ENCODE assay signal across 8 cellular contexts in genomic region chr4:165355900-165356300, GRCh38. TPM values are rescaled to one million over a fixed set of nuclear protein-coding genes. Genes with fewer than 3 reads are reported as not detected.
DNase-seq lines count a peak whose midpoint lies in the region; ATAC-seq, FAIRE-seq and TF ChIP-seq lines count a peak whose summit lies in the region.

No MANE protein-coding gene starts in this region.

- H3K27ac ChIP-seq in aorta (ENCODE audit: low read depth in 1 of 2, low read length in 2 of 2) = no peak overlapping the region
- H3K27ac ChIP-seq in WERI-Rb-1 = no peak overlapping the region

- H3K4me3 ChIP-seq in aorta (ENCODE audit: low read length in 2 of 2) (no peak overlapping the region), WERI-Rb-1 (ENCODE audit: low read depth, low read length) (no peak overlapping the region)

- no peaks in the 10 kb centered on the region for H3K36me3 Mint-ChIP-seq in activated naive CD8-positive, alpha-beta T cell treated with anti-CD3 and anti-CD28 coated beads, Interleukin-2, amount 50 U/mL, for 24 hours (ENCODE audit: low read depth)

- intact Hi-C loops in aorta (cut with DNase I) = loop anchor here (2.0 kb wide), 2 partner anchors 107 to 109 kb away; no protein-coding TSS in a partner anchor

- DNase-seq in COLO829 (ENCODE audit: low spot score) (peak; percentile 55), GM19239 (ENCODE audit: insufficient read length, low spot score) (no peak), NCI-H1417 (lab: John Stamatoyannopoulos, UW) (peak; percentile 40 to 83 (median 60)), hepatic stellate cell (ENCODE audit: low spot score) (peak; percentile 4), aorta (no peak), WERI-Rb-1 (no peak)
- DNase-seq in activated naive CD8-positive, alpha-beta T cell treated with anti-CD3 and anti-CD28 coated beads, Interleukin-2, amount 50 U/mL, for 24 hours = peak; percentile 22

- peak; percentile 37 for FAIRE-seq in GM19239 (lab: Jason Lieb, UNC)

- H3K4me3 Mint-ChIP-seq in activated naive CD8-positive, alpha-beta T cell treated with anti-CD3 and anti-CD28 coated beads, Interleukin-2, amount 50 U/mL, for 24 hours = no peak overlapping the region

- 2 to 4% methylated on average over 2 of the region's 2 CpGs for WGBS in aorta, 2 donors

- no peak overlapping the region for H3K27ac Mint-ChIP-seq in activated naive CD8-positive, alpha-beta T cell treated with anti-CD3 and anti-CD28 coated beads, Interleukin-2, amount 50 U/mL, for 24 hours

- H3K9me3 ChIP-seq in aorta (ENCODE audit: control insufficient read depth, low read length) (no peaks in the 10 kb centered on the region), WERI-Rb-1 (ENCODE audit: severe bottlenecking) (peaks cover 6% of the 10 kb centered on the region)

- TF ChIP-seq CTCF in WERI-Rb-1 (IDR thresholded peaks at IDR 0.05; ENCODE audit: low read depth, low read length) = no peak

- no peaks in the 10 kb centered on the region for H3K4me1 Mint-ChIP-seq in activated naive CD8-positive, alpha-beta T cell treated with anti-CD3 and anti-CD28 coated beads, Interleukin-2, amount 50 U/mL, for 24 hours

- H3K27me3 ChIP-seq in aorta (ENCODE audit: control insufficient read depth in 1 of 2, insufficient read depth in 2 of 2, low read length in 1 of 2) (no peaks in the 10 kb centered on the region), WERI-Rb-1 (ENCODE audit: insufficient read depth, low read depth, severe bottlenecking) (no peaks in the 10 kb centered on the region)

- no peaks in the 10 kb centered on the region for H3K9me3 Mint-ChIP-seq in activated naive CD8-positive, alpha-beta T cell treated with anti-CD3 and anti-CD28 coated beads, Interleukin-2, amount 50 U/mL, for 24 hours

- ATAC-seq in activated naive CD8-positive, alpha-beta T cell treated with anti-CD3 and anti-CD28 coated beads, Interleukin-2, amount 50 U/mL, for 24 hours = no peak
- ATAC-seq in aorta (ENCODE audit: low FRiP score) (peak; percentile 57), GM21576 (IDR thresholded peaks at IDR 0.05; ENCODE audit: unreplicated experiment) (no peak)

- H3K36me3 ChIP-seq in aorta (ENCODE audit: control insufficient read depth in 1 of 2, insufficient read depth in 2 of 2, low read length in 1 of 2) = no peaks in the 10 kb centered on the region
- no peaks in the 10 kb centered on the region for H3K36me3 ChIP-seq in WERI-Rb-1

- H3K4me1 ChIP-seq in aorta (ENCODE audit: control insufficient read depth in 1 of 2, insufficient read depth in 2 of 2, low read length in 2 of 2) = no peaks in the 10 kb centered on the region

- H3K27me3 Mint-ChIP-seq in activated naive CD8-positive, alpha-beta T cell treated with anti-CD3 and anti-CD28 coated beads, Interleukin-2, amount 50 U/mL, for 24 hours = peaks cover 19% of the 10 kb centered on the region

RNA-seq across cellular contexts. Expression of gene CPE, which starts 22.9 kb away (rescaled TPM):
- 100 to 1,000 TPM; 417 to 443 TPM for total RNA-seq in aorta
- 100 to 1,000 TPM; 256 to 287 TPM for polyA plus RNA-seq in aorta

RNA-seq across cellular contexts. Expression of gene MSMO1, which starts 28.4 kb away (rescaled TPM):
- 10 to 100 TPM; 23.4 to 34.1 TPM for total RNA-seq in aorta
- polyA plus RNA-seq in aorta = 10 to 100 TPM; 11.2 to 14.8 TPM

Comparison
In these comparisons a context has a peak if more than half of its experiments do, and no peak if none do; other contexts are left out.
1. DNase-seq: peak in COLO829 (single experiment), NCI-H1417 (3 of 3), activated naive CD8-positive, alpha-beta T cell treated with anti-CD3 and anti-CD28 coated beads, Interleukin-2, amount 50 U/mL, for 24 hours (single experiment) and hepatic stellate cell (single experiment); none in GM19239 (single experiment), aorta (0 of 2) and WERI-Rb-1 (single experiment).